ENCODE assay signal across 19 cellular contexts in genomic region chr18:77360315-77361186, GRCh38.
DNase-seq lines count a peak whose midpoint lies in the region; ATAC-seq, FAIRE-seq and TF ChIP-seq lines count a peak whose summit lies in the region.
"Had no signal": no experiment of that assay in that cellular context is flagged by ENCODE, and none has a peak within 500 bp of the region (broad histone marks: within the 10 kb centered on the region; RNA-seq: fewer than 3 reads in every experiment).

No MANE protein-coding gene starts in this region.

- peaks cover 3% of the 10 kb centered on the region; the same call in 1 of the 2 replicates for H3K9me3 ChIP-seq in HEK293 (ENCODE audit: control insufficient read depth, insufficient read depth, low read depth, low read length)
- H3K9me3 ChIP-seq in aorta (ENCODE audit: control insufficient read depth, low read length) = peaks cover 4% of the 10 kb centered on the region

- H3K36me3 ChIP-seq in HEK293 (ENCODE audit: control insufficient read depth in 2 of 2, insufficient read depth in 1 of 2, low read length in 2 of 2) = no peaks in the 10 kb centered on the region
- no peaks in the 10 kb centered on the region for H3K36me3 ChIP-seq in aorta (ENCODE audit: control insufficient read depth in 1 of 2, insufficient read depth in 2 of 2, low read length in 1 of 2)
- H3K36me3 ChIP-seq: HAP-1 had no signal

- H3K4me1 ChIP-seq in HEK293 (ENCODE audit: control insufficient read depth, insufficient read depth, low read length) (no peaks in the 10 kb centered on the region), aorta (ENCODE audit: control insufficient read depth in 1 of 2, insufficient read depth in 2 of 2, low read length in 2 of 2) (no peaks in the 10 kb centered on the region)
- H3K4me1 ChIP-seq: HAP-1 had no signal

- CTCF ChIA-PET in HEK293 (lab: Yijun Ruan, JAX) = no interaction called here
- CTCF ChIA-PET in T-cell (lab: Charles Lee) = no interaction called here

- POLR2A ChIA-PET in HEK293 (lab: Yijun Ruan, JAX) = no interaction called here
- POLR2A ChIA-PET in T-cell (lab: Charles Lee) = no interaction called here

- H3K4me1 Mint-ChIP-seq in memory B cell (peaks cover 12% of the 10 kb centered on the region), T-cell (peaks cover 0 to 2% (median 0%) of the 10 kb centered on the region in 3 donors)

- peak overlapping the region; percentile 8 for H3K4me3 Mint-ChIP-seq in memory B cell
- no peak overlapping the region for H3K4me3 Mint-ChIP-seq in T-cell
- H3K4me3 Mint-ChIP-seq: activated naive CD8-positive, alpha-beta T cell treated with anti-CD3 and anti-CD28 coated beads, Interleukin-2, amount 50 U/mL, for 24 hours; effector memory CD8-positive, alpha-beta T cell; stimulated activated naive CD8-positive, alpha-beta T cell treated with anti-CD3 and anti-CD28 coated beads, Interleukin-15, Interleukin-2, amounts not matched to agents 100 ng/mL and 50 ng/mL, for 24 hours had no signal

- H3K4me3 ChIP-seq in HEK293 (ENCODE audit: low read depth, low read length) (no peak overlapping the region), aorta (ENCODE audit: low read length in 2 of 2) (no peak overlapping the region)
- H3K4me3 ChIP-seq: HAP-1, hepatocyte had no signal

- intact Hi-C loops in aorta (cut with DNase I) = no loop called here

- H3K27me3 Mint-ChIP-seq in memory B cell = peaks cover 8% of the 10 kb centered on the region
- H3K27me3 Mint-ChIP-seq in T-cell = peaks cover 47 to 61% of the 10 kb centered on the region in 2 donors

- peak; percentile 40 to 83 for DNase-seq in NOMO-1 (lab: John Stamatoyannopoulos, UW; ENCODE audit: unreplicated experiment in 2 of 2)
- DNase-seq in memory B cell (ENCODE audit: low spot score in 2 of 2) = no peak
- no peak for DNase-seq in T-cell
- no peak for DNase-seq in RCC 7860 (ENCODE audit: low spot score)
- no peak for DNase-seq in HK-2 (ENCODE audit: unreplicated experiment)
- no peak for DNase-seq in aorta
- DNase-seq: activated naive CD8-positive, alpha-beta T cell treated with anti-CD3 and anti-CD28 coated beads, Interleukin-2, amount 50 U/mL, for 24 hours; activated T-cell treated with anti-CD3 and anti-CD28 coated beads, Interleukin-2, amount 50 U/mL, for 48 hours; central memory CD4-positive, alpha-beta T cell; effector memory CD8-positive, alpha-beta T cell; left cardiac atrium; NCI-H187 treated with DMSO at 0.1 percent for 48 hours; NCI-H510A; PC-3 had no signal

- H3K27me3 ChIP-seq in aorta (ENCODE audit: control insufficient read depth in 1 of 2, insufficient read depth in 2 of 2, low read length in 1 of 2) = no peaks in the 10 kb centered on the region
- H3K27me3 ChIP-seq: hepatocyte had no signal

- H3K36me3 Mint-ChIP-seq in memory B cell (no peaks in the 10 kb centered on the region), T-cell (no peaks in the 10 kb centered on the region)

- 49 to 60% methylated on average over 3 of the region's 3 CpGs for WGBS in aorta, 2 donors

- H3K9me3 Mint-ChIP-seq in memory B cell (peaks cover 22% of the 10 kb centered on the region), T-cell (peaks cover 21 to 32% (median 24%) of the 10 kb centered on the region in 3 donors)

- TF ChIP-seq CTCF in HEK293 (tag by site-specific recombination; IDR thresholded peaks at IDR 0.05) = no peak

- ATAC-seq in GM18498 (IDR thresholded peaks at IDR 0.05; ENCODE audit: unreplicated experiment) = peak; percentile 66
- ATAC-seq in memory B cell (ENCODE audit: low read depth) = peak; percentile 89
- ATAC-seq in T-cell (replicated peaks in 1 of 4) = no peak
- no peak for ATAC-seq in aorta (ENCODE audit: low FRiP score)
- ATAC-seq: activated naive CD8-positive, alpha-beta T cell treated with anti-CD3 and anti-CD28 coated beads, Interleukin-2, amount 50 U/mL, for 24 hours; effector memory CD8-positive, alpha-beta T cell; left cardiac atrium; PC-3 had no signal

- H3K27ac ChIP-seq in HEK293 (ENCODE audit: extremely low read depth, low read depth, low read length) (no peak overlapping the region), aorta (ENCODE audit: low read depth in 1 of 2, low read length in 2 of 2) (no peak overlapping the region)
- H3K27ac ChIP-seq: hepatocyte had no signal

- H3K27ac Mint-ChIP-seq in memory B cell = peak overlapping the region; percentile 49
- peak overlapping the region in 1 of 2 donors; percentile 55 for H3K27ac Mint-ChIP-seq in T-cell
- H3K27ac Mint-ChIP-seq: activated naive CD8-positive, alpha-beta T cell treated with anti-CD3 and anti-CD28 coated beads, Interleukin-2, amount 50 U/mL, for 24 hours; effector memory CD8-positive, alpha-beta T cell; stimulated activated naive CD8-positive, alpha-beta T cell treated with anti-CD3 and anti-CD28 coated beads, Interleukin-15, Interleukin-2, amounts not matched to agents 100 ng/mL and 50 ng/mL, for 24 hours had no signal

- FAIRE-seq in RCC 7860 (lab: Jason Lieb, UNC) = no peak

TF ChIP-seq in HEK293, 187 proteins besides CTCF, POLR2A, EP300 and RAD21:
- no peak for TF ChIP-seq ZNF148 (tag by site-specific recombination; IDR thresholded peaks at IDR 0.05; ENCODE audit: borderline replicate concordance)
- TF ChIP-seq ZNF2 (tag by site-specific recombination; IDR thresholded peaks at IDR 0.05) = no peak
- TF ChIP-seq ZNF26 (tag by site-specific recombination; IDR thresholded peaks at IDR 0.05) = no peak
- no peak for TF ChIP-seq MEIS1 (CRISPR knock-in tag; IDR thresholded peaks at IDR 0.05; ENCODE audit: borderline replicate concordance)
- no peak for TF ChIP-seq ZBTB48 (tag by site-specific recombination; IDR thresholded peaks at IDR 0.05)
- TF ChIP-seq REST (tag by site-specific recombination; IDR thresholded peaks at IDR 0.05) = peak; percentile 91
- TF ChIP-seq ZNF155 (tag by site-specific recombination; IDR thresholded peaks at IDR 0.05) = no peak
- no peak for TF ChIP-seq ZNF335 (tag by site-specific recombination; conservative IDR thresholded peaks at IDR 0.05)
- TF ChIP-seq ZNF248 (tag by site-specific recombination; IDR thresholded peaks at IDR 0.05) = no peak

Comparison
In these comparisons a context has a peak if more than half of its experiments do, and no peak if none do; other contexts are left out.
1. ATAC-seq: peak in GM18498 (single experiment) and memory B cell (single experiment); none in T-cell (0 of 4) and aorta (single experiment).
2. DNase-seq: peak in NOMO-1 (2 of 2); none in memory B cell (0 of 2), T-cell (0 of 34), RCC 7860 (single experiment), HK-2 (single experiment) and aorta (0 of 2).